Comparison of ENCODE assay signal across 12 cellular contexts in genomic region chr20:20184149-20184548, GRCh38.
A peak's percentile ranks its signal among the peaks of the same experiment; 100 is the strongest.
DNase-seq lines count a peak whose midpoint lies in the region; ATAC-seq and TF ChIP-seq lines count a peak whose summit lies in the region.
"Had no signal": no experiment of that assay in that cellular context is flagged by ENCODE, and none has a peak within 500 bp of the region (broad histone marks: within the 10 kb centered on the region; RNA-seq: fewer than 3 reads in every experiment).

No MANE protein-coding gene starts in this region.

- H3K36me3 Mint-ChIP-seq in activated CD4-positive, alpha-beta T cell treated with anti-CD3 and anti-CD28 coated beads, Interleukin-2, amount 10 ng/mL, durations not matched to agents 24 days and 14 days (ENCODE audit: low read depth) = no peaks in the 10 kb centered on the region
- no peaks in the 10 kb centered on the region for H3K36me3 Mint-ChIP-seq in neural progenitor cell
- H3K36me3 Mint-ChIP-seq: CD4-positive, alpha-beta memory T cell had no signal

- no peaks in the 10 kb centered on the region for H3K36me3 ChIP-seq in neural progenitor cell

- H3K27ac ChIP-seq in VCaP (no peak overlapping the region), neural progenitor cell (no peak overlapping the region), caudate nucleus (ENCODE audit: low read depth, low read length) (no peak overlapping the region)

- no peaks in the 10 kb centered on the region for H3F3A ChIP-seq in neural progenitor cell (ENCODE audit: low read depth)

- H2AFZ ChIP-seq in neural progenitor cell (replicated peaks) = no peak overlapping the region

- peak; percentile 38 for ATAC-seq in HG02798 (IDR thresholded peaks at IDR 0.05; ENCODE audit: poor library complexity, unreplicated experiment)
- no peak for ATAC-seq in GM18907 (IDR thresholded peaks at IDR 0.05; ENCODE audit: unreplicated experiment)

- H3K4me3 ChIP-seq in neural progenitor cell = no peak overlapping the region

- no peak overlapping the region for H3K4me3 Mint-ChIP-seq in activated CD4-positive, alpha-beta T cell treated with anti-CD3 and anti-CD28 coated beads, Interleukin-2, amount 10 ng/mL, durations not matched to agents 24 days and 14 days
- H3K4me3 Mint-ChIP-seq in neural progenitor cell = no peak overlapping the region
- H3K4me3 Mint-ChIP-seq: CD4-positive, alpha-beta memory T cell had no signal

- no peak overlapping the region for H3K9ac ChIP-seq in neural progenitor cell

- H3K4me1 Mint-ChIP-seq in activated CD4-positive, alpha-beta T cell treated with anti-CD3 and anti-CD28 coated beads, Interleukin-2, amount 10 ng/mL, durations not matched to agents 24 days and 14 days = no peaks in the 10 kb centered on the region
- no peaks in the 10 kb centered on the region for H3K4me1 Mint-ChIP-seq in neural progenitor cell
- H3K4me1 Mint-ChIP-seq: CD4-positive, alpha-beta memory T cell had no signal

- H3K9me3 ChIP-seq in neural progenitor cell (ENCODE audit: low read depth) = no peaks in the 10 kb centered on the region

- no peaks in the 10 kb centered on the region for H3K79me2 ChIP-seq in neural progenitor cell (ENCODE audit: low read depth)

- H3K9me3 Mint-ChIP-seq in activated CD4-positive, alpha-beta T cell treated with anti-CD3 and anti-CD28 coated beads, Interleukin-2, amount 10 ng/mL, durations not matched to agents 24 days and 14 days = no peaks in the 10 kb centered on the region
- H3K9me3 Mint-ChIP-seq in neural progenitor cell = no peaks in the 10 kb centered on the region

- no peaks in the 10 kb centered on the region for H4K20me1 ChIP-seq in neural progenitor cell (ENCODE audit: low read depth)

- H3K27me3 ChIP-seq in neural progenitor cell = no peaks in the 10 kb centered on the region

- no peak overlapping the region for H3K27ac Mint-ChIP-seq in activated CD4-positive, alpha-beta T cell treated with anti-CD3 and anti-CD28 coated beads, Interleukin-2, amount 10 ng/mL, durations not matched to agents 24 days and 14 days
- H3K27ac Mint-ChIP-seq in neural progenitor cell = no peak overlapping the region

- TF ChIP-seq CTCF in VCaP (conservative IDR thresholded peaks at IDR 0.05) (peak; percentile 15; the same call in 1 of the 2 replicates), neural progenitor cell (IDR thresholded peaks at IDR 0.05) (peak; percentile 24)

- DNase-seq in activated CD4-positive, alpha-beta T cell treated with anti-CD3 and anti-CD28 coated beads, Interleukin-2, amount 10 ng/mL, durations not matched to agents 24 days and 14 days = peak; percentile 62
- no peak for DNase-seq in activated CD4-positive, alpha-beta T cell treated with anti-CD3 and anti-CD28 coated beads for 1 hour
- no peak for DNase-seq in neural progenitor cell (ENCODE audit: low spot score)
- no peak for DNase-seq in caudate nucleus (lab: John Stamatoyannopoulos, UW)
- no peak for DNase-seq in DMS114 treated with DMSO at 0.1 percent for 48 hours (lab: John Stamatoyannopoulos, UW; ENCODE audit: unreplicated experiment)
- DNase-seq: activated CD8-positive, alpha-beta memory T cell treated with anti-CD3 and anti-CD28 coated beads, Interleukin-2, amount 50 U/mL, for 48 hours; CD4-positive, alpha-beta memory T cell; mesendoderm; NCI-H526 had no signal

- no peaks in the 10 kb centered on the region for H3K4me1 ChIP-seq in neural progenitor cell

- intact Hi-C loops in activated CD4-positive, alpha-beta T cell treated with anti-CD3 and anti-CD28 coated beads, Interleukin-2, amount 10 ng/mL, durations not matched to agents 24 days and 14 days (cut with micrococcal nuclease) = no loop called here

- H3K4me2 ChIP-seq in neural progenitor cell = no peak overlapping the region

- no peaks in the 10 kb centered on the region for H3K27me3 Mint-ChIP-seq in activated CD4-positive, alpha-beta T cell treated with anti-CD3 and anti-CD28 coated beads, Interleukin-2, amount 10 ng/mL, durations not matched to agents 24 days and 14 days
- H3K27me3 Mint-ChIP-seq in neural progenitor cell (ENCODE audit: insufficient read depth, low read depth) = peaks cover 3% of the 10 kb centered on the region
- H3K27me3 Mint-ChIP-seq: CD4-positive, alpha-beta memory T cell had no signal
